Comparison of ENCODE assay signal across 8 cellular contexts in the genomic region with DNA sequence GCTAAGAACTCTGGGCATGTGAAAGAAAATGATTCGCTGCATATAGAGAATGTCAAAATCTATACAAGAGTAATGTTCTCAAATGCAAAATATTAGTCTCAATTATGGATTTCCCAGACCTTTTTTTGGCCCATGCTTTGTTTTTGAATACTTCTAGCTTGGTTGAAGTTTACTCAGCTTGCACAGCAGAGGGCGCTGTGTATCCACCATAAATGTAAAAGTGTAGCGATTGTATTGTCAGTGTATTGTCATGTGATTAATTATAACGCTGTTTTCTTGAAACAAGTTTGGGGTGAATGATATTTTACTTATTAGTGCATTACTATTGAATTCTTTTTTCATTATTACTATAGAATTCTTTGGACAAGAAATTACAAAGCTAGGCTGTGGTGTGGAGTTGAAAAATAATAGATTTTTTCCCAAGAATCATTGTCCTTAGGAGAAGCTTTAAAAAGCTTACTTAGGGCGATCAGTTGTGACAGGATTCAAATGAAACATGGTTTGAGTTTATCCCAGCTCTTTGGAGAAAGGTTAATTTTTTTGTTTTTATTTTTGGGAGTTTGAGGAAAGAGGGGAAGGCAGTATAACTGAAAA.
DNase-seq lines count a peak whose midpoint lies in the region; ATAC-seq and TF ChIP-seq lines count a peak whose summit lies in the region.

No MANE protein-coding gene starts in this region.

- no peak overlapping the region for H3K4me3 ChIP-seq in SU-DHL-6 (ENCODE audit: insufficient read depth, low read length, poor library complexity, severe bottlenecking)
- H3K4me3 ChIP-seq in adrenal gland: peak overlapping the region in 1 of 4 donors; percentile 40
- no peak overlapping the region for H3K4me3 ChIP-seq in skeletal muscle satellite cell (ENCODE audit: low read length)

- peak; percentile 76 for ATAC-seq in GM21825 (IDR thresholded peaks at IDR 0.05; ENCODE audit: unreplicated experiment)
- ATAC-seq in left ventricle myocardium superior: peak; percentile 74

- H3K9me3 ChIP-seq in SU-DHL-6 (ENCODE audit: insufficient read depth, low read length) (no peaks in the 10 kb centered on the region), adrenal gland (replicated peaks in 1 of 3) (no peaks in the 10 kb centered on the region), skeletal muscle satellite cell (replicated peaks; ENCODE audit: low read length) (no peaks in the 10 kb centered on the region)

- H3K27me3 ChIP-seq in SU-DHL-6 (ENCODE audit: low read length) (no peaks in the 10 kb centered on the region), adrenal gland (no peaks in the 10 kb centered on the region), skeletal muscle satellite cell (ENCODE audit: control insufficient read depth, insufficient read depth, low read length) (no peaks in the 10 kb centered on the region)

- DNase-seq in GDM1 (lab: John Stamatoyannopoulos, UW) (peak; percentile 11), LoVo (ENCODE audit: low spot score) (peak; percentile 58), adrenal gland (peak; percentile 43 to 76 (median 64)), left ventricle myocardium superior (peak; percentile 33), T1000 (lab: John Stamatoyannopoulos, UW) (no peak)

- H3K4me1 ChIP-seq in adrenal gland (replicated peaks in 1 of 2): peaks cover 0 to 12% of the 10 kb centered on the region in 2 donors
- peaks cover 4% of the 10 kb centered on the region for H3K4me1 ChIP-seq in skeletal muscle satellite cell (ENCODE audit: control insufficient read depth, insufficient read depth, low read length)

- H3K79me2 ChIP-seq in SU-DHL-6 (ENCODE audit: insufficient read depth, low read length): no peaks in the 10 kb centered on the region

- TF ChIP-seq CTCF in SU-DHL-6 (IDR thresholded peaks at IDR 0.05; ENCODE audit: insufficient read depth, low read length, poor library complexity, severe bottlenecking): peak; percentile 98
- TF ChIP-seq CTCF in adrenal gland (IDR thresholded peaks at IDR 0.05): peak; percentile 60 to 89 (median 76)

- H3K27ac ChIP-seq in SU-DHL-6 (ENCODE audit: low read depth, low read length) (no peak overlapping the region), adrenal gland (no peak overlapping the region)

- no peaks in the 10 kb centered on the region for H4K20me1 ChIP-seq in SU-DHL-6 (ENCODE audit: low read depth, low read length)

- H2AFZ ChIP-seq in SU-DHL-6 (ENCODE audit: low read depth, low read length, severe bottlenecking): peak overlapping the region; percentile 29

- H3K9ac ChIP-seq in SU-DHL-6 (ENCODE audit: low read length) (peak overlapping the region; percentile 10; the same call in 1 of the 2 replicates), skeletal muscle satellite cell (ENCODE audit: low read depth, low read length) (peak overlapping the region; percentile 20)

- TF ChIP-seq POLR2A in adrenal gland (IDR thresholded peaks at IDR 0.05): no peak

- peaks cover 9% of the 10 kb centered on the region; the same call in 1 of the 2 replicates for H3K36me3 ChIP-seq in SU-DHL-6 (ENCODE audit: low read length)
- no peaks in the 10 kb centered on the region for H3K36me3 ChIP-seq in adrenal gland (replicated peaks in 1 of 2)
- H3K36me3 ChIP-seq in skeletal muscle satellite cell (ENCODE audit: insufficient read depth, low read length): peaks cover 33% of the 10 kb centered on the region

- peak overlapping the region; percentile 40 for H3K4me2 ChIP-seq in SU-DHL-6 (ENCODE audit: low read depth, low read length, poor library complexity, severe bottlenecking)
- H3K4me2 ChIP-seq in skeletal muscle satellite cell (ENCODE audit: low read length): no peak overlapping the region

- 2 to 18% (median 16%) methylated on average over 5 of the region's 5 CpGs for WGBS in adrenal gland, 4 donors

- intact Hi-C loops in adrenal gland (cut with DNase I) (loop anchor here in 1 of 2 donors (10.0 kb wide), 2 partner anchors 62 to 242 kb away; no protein-coding TSS in a partner anchor), left ventricle myocardium superior (cut with micrococcal nuclease) (no loop called here)

- H3K9me2 ChIP-seq in SU-DHL-6 (replicated peaks; ENCODE audit: insufficient read depth, low read length): no peaks in the 10 kb centered on the region

- H3F3A ChIP-seq in SU-DHL-6 (ENCODE audit: insufficient read depth): peaks cover 6% of the 10 kb centered on the region; the same call in 1 of the 2 replicates
